10 cellular contexts compared by ENCODE assay signal in the genomic region with DNA sequence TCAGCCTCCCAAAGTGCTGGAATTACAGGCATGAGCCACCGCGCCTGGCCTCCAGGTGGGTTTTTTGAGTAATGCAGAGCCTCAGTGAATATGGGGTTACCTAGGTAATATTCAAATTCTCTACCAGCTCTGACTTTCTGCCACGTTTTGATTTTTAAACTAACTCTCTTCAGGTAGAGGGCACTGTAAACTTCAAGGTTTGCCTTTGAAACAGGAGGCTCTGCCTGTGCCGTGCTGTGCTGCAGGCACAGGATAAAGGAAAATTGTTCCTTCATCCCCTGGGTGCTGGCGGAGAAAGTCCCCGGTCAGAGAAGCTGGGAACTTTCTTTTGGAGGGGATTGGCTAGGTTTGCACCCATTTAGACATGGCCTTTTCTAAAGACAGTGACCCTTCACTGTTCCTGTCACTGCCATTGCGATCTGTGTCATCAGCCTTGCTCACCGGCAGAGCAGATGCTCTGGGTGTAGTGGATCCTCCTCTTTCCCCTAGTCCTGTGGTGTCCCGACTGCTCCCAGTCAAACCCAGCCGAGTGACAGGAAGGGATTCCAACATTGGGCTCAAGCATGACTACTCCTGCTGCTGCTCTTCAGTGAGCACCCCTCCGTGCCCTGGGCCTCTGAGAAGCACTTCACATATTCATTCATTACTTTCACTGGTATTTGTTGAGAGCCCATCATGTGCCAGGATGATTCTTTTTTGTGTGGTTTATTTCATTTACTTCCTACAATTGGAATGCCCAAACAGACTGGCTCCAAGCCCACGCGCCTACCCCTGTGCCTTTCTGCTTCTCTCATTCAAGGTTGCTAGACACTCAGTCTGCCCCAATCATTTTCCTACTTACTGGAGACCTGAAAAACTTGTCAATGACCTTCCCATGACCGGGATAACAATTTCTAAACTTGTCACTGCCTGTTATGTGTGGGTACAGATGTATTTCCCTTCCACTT.
DNase-seq lines count a peak whose midpoint lies in the region; ATAC-seq, FAIRE-seq and TF ChIP-seq lines count a peak whose summit lies in the region.
"Had no signal": no experiment of that assay in that cellular context is flagged by ENCODE, and none has a peak within 500 bp of the region (broad histone marks: within the 10 kb centered on the region; RNA-seq: fewer than 3 reads in every experiment).

No MANE protein-coding gene starts in this region.

- H3K27ac ChIP-seq in MM.1S (ENCODE audit: low read length) (no peak overlapping the region; the same call in 1 of the 2 replicates), astrocyte (ENCODE audit: low read depth, low read length) (peak overlapping the region; percentile 100)
- H3K27ac ChIP-seq: upper lobe of right lung had no signal

- H3K36me3 Mint-ChIP-seq in astrocyte (ENCODE audit: low read depth, unreplicated experiment) (no peaks in the 10 kb centered on the region), nephron progenitor cell (ENCODE audit: low read depth) (no peaks in the 10 kb centered on the region)
- H3K36me3 Mint-ChIP-seq: immature natural killer cell had no signal

- no peaks in the 10 kb centered on the region for H3K4me1 ChIP-seq in MM.1S (ENCODE audit: low read length)
- H3K4me1 ChIP-seq in astrocyte (ENCODE audit: insufficient read depth, low read length), result peaks cover 32% of the 10 kb centered on the region
- H3K4me1 ChIP-seq: upper lobe of right lung had no signal

- H3K36me3 ChIP-seq in MM.1S (replicated peaks; ENCODE audit: insufficient read depth, low read length), result no peaks in the 10 kb centered on the region
- H3K36me3 ChIP-seq in astrocyte (ENCODE audit: insufficient read depth, low read length), result no peaks in the 10 kb centered on the region
- H3K36me3 ChIP-seq: upper lobe of right lung had no signal

- H3K4me1 Mint-ChIP-seq in astrocyte (ENCODE audit: low read depth, unreplicated experiment) (peaks cover 34% of the 10 kb centered on the region), nephron progenitor cell (peaks cover 38% of the 10 kb centered on the region)
- H3K4me1 Mint-ChIP-seq: immature natural killer cell had no signal

- ATAC-seq in GM18868 (IDR thresholded peaks at IDR 0.05; ENCODE audit: unreplicated experiment), result no peak
- ATAC-seq: upper lobe of right lung had no signal

- DNase-seq in EL, result peak; percentile 51
- DNase-seq in MM.1S, result no peak
- peak; percentile 71 for DNase-seq in astrocyte (ENCODE audit: low read depth)
- DNase-seq in nephron progenitor cell, result no peak
- DNase-seq in cerebellar nuclear complex (lab: John Stamatoyannopoulos, UW), result no peak
- DNase-seq in cardiac septum (ENCODE audit: low spot score), result no peak
- DNase-seq: immature natural killer cell, upper lobe of right lung had no signal

- TF ChIP-seq CTCF in MM.1S (IDR thresholded peaks at IDR 0.05; ENCODE audit: low read length) (no peak), astrocyte (IDR thresholded peaks at IDR 0.05; ENCODE audit: insufficient read depth, low read depth, low read length) (no peak), nephron progenitor cell (IDR thresholded peaks at IDR 0.05) (no peak)

- H3K9me3 ChIP-seq in MM.1S (replicated peaks; ENCODE audit: insufficient read depth, low read length) (no peaks in the 10 kb centered on the region), astrocyte (ENCODE audit: insufficient read depth, low read depth, low read length) (peaks cover 3% of the 10 kb centered on the region)
- H3K9me3 ChIP-seq: upper lobe of right lung had no signal

- H3K9me3 Mint-ChIP-seq in astrocyte (ENCODE audit: unreplicated experiment) (peaks cover 9% of the 10 kb centered on the region), nephron progenitor cell (peaks cover 24% of the 10 kb centered on the region)
- H3K9me3 Mint-ChIP-seq: immature natural killer cell had no signal

- H3K27ac Mint-ChIP-seq in astrocyte (ENCODE audit: unreplicated experiment) (peak overlapping the region; percentile 98), nephron progenitor cell (peak overlapping the region; percentile 37)
- H3K27ac Mint-ChIP-seq: immature natural killer cell had no signal

- no peaks in the 10 kb centered on the region for H3K9me2 ChIP-seq in MM.1S (replicated peaks; ENCODE audit: insufficient read depth, low read length)

- FAIRE-seq in astrocyte (lab: Jason Lieb, UNC), result no peak
- FAIRE-seq: colon had no signal

- no peaks in the 10 kb centered on the region for H3K79me2 ChIP-seq in MM.1S (ENCODE audit: low read length)
- H3K79me2 ChIP-seq in astrocyte (ENCODE audit: insufficient read depth, low read length), result no peaks in the 10 kb centered on the region

- no peak overlapping the region for H3K4me3 ChIP-seq in MM.1S (ENCODE audit: low read length)
- no peak overlapping the region for H3K4me3 ChIP-seq in astrocyte (ENCODE audit: insufficient read depth, low read depth, low read length)
- H3K4me3 ChIP-seq: upper lobe of right lung had no signal

- H4K20me1 ChIP-seq in MM.1S (ENCODE audit: insufficient read depth, low read length) (no peaks in the 10 kb centered on the region), astrocyte (ENCODE audit: insufficient read depth, low read length) (no peaks in the 10 kb centered on the region)

- H3K27me3 Mint-ChIP-seq in astrocyte (ENCODE audit: low read depth, unreplicated experiment) (no peaks in the 10 kb centered on the region), nephron progenitor cell (ENCODE audit: low read depth, poor library complexity) (peaks cover 3% of the 10 kb centered on the region)

- no peaks in the 10 kb centered on the region for H3F3A ChIP-seq in MM.1S (ENCODE audit: insufficient read depth, low read length)

- H3K27me3 ChIP-seq in MM.1S (replicated peaks; ENCODE audit: insufficient read depth, low read length) (no peaks in the 10 kb centered on the region), astrocyte (ENCODE audit: insufficient read depth, low read length) (no peaks in the 10 kb centered on the region)
- H3K27me3 ChIP-seq: upper lobe of right lung had no signal

- 0 out of 2 replicates have a peak overlapping the region, but pooled peaks have one; percentile 27 for H2AFZ ChIP-seq in MM.1S (ENCODE audit: low read length)
- peak overlapping the region; percentile 54 for H2AFZ ChIP-seq in astrocyte (ENCODE audit: low read depth, low read length)

- H3K4me3 Mint-ChIP-seq in astrocyte (ENCODE audit: unreplicated experiment) (peak overlapping the region; percentile 1), nephron progenitor cell (no peak overlapping the region)
- H3K4me3 Mint-ChIP-seq: immature natural killer cell had no signal

- intact Hi-C loops in cardiac septum (cut with DNase I), result no loop called here

- H3K9ac ChIP-seq in MM.1S (ENCODE audit: low read length) (no peak overlapping the region), astrocyte (ENCODE audit: low read length) (peak overlapping the region; percentile 83)

- H3K4me2 ChIP-seq in MM.1S (ENCODE audit: low read depth, low read length) (peak overlapping the region; percentile 24; the same call in 1 of the 2 replicates), astrocyte (ENCODE audit: low read length) (peak overlapping the region; percentile 75)

Comparison
In these comparisons a context has a peak if more than half of its experiments do, and no peak if none do; other contexts are left out.
1. DNase-seq: peak in EL (single experiment) and astrocyte (single experiment); none in MM.1S (single experiment), nephron progenitor cell (single experiment), cerebellar nuclear complex (0 of 2) and cardiac septum (single experiment).